Comparison of ENCODE assay signal across 8 cellular contexts in genomic region chrX:63209128-63209527, GRCh38.
DNase-seq lines count a peak whose midpoint lies in the region; ATAC-seq and TF ChIP-seq lines count a peak whose summit lies in the region.
"Not testable (repeated sequence)": the region's sequence is repeated elsewhere in the genome, so short reads cannot be mapped to it uniquely, and the experiment has no call there.

No MANE protein-coding gene starts in this region.

- H3K9ac ChIP-seq in DND-41 (ENCODE audit: low read depth, low read length): not testable (repeated sequence)

- H3K4me1 ChIP-seq in DND-41 (ENCODE audit: insufficient read depth, low read length); left lung: not testable (repeated sequence)

- H3K36me3 ChIP-seq in DND-41 (ENCODE audit: insufficient read depth, low read length); left lung: not testable (repeated sequence)

- not testable (repeated sequence) for H3K4me3 ChIP-seq in DND-41 (ENCODE audit: low read depth in 1 of 2, low read length in 2 of 2); left lung

- H2AFZ ChIP-seq in DND-41 (ENCODE audit: low read depth, low read length): not testable (repeated sequence)

- DNase-seq in DND-41, left lung: not testable (repeated sequence)

- not testable (repeated sequence) for H3K4me2 ChIP-seq in DND-41 (ENCODE audit: insufficient read depth, low read length)

- not testable (repeated sequence) for H3K79me2 ChIP-seq in DND-41 (ENCODE audit: insufficient read depth, low read length)

- H4K20me1 ChIP-seq in DND-41 (ENCODE audit: insufficient read depth, low read length): not testable (repeated sequence)

- intact Hi-C loops in left lung (cut with DNase I): not testable (repeated sequence)

- not testable (repeated sequence) for H3K27ac ChIP-seq in DND-41 (ENCODE audit: low read length); left lung

- ATAC-seq in DND-41 (ENCODE audit: insufficient read depth, low read depth): peak; percentile 46; the same call in 2 of the 3 replicates
- ATAC-seq in GM18861 (IDR thresholded peaks at IDR 0.05; ENCODE audit: unreplicated experiment): peak; percentile 65
- peak; percentile 70 for ATAC-seq in GM19438 (IDR thresholded peaks at IDR 0.05; ENCODE audit: low read depth, unreplicated experiment)
- ATAC-seq in GM21786 (IDR thresholded peaks at IDR 0.05; ENCODE audit: unreplicated experiment): peak; percentile 65
- peak; percentile 56 for ATAC-seq in HG02884 (IDR thresholded peaks at IDR 0.05; ENCODE audit: unreplicated experiment)
- ATAC-seq in HG03354 (IDR thresholded peaks at IDR 0.05; ENCODE audit: poor library complexity, severe bottlenecking, unreplicated experiment): peak; percentile 84
- ATAC-seq in SK-N-SH treated with all-trans-retinoic acid at 6 μM for 48 hours: peak; percentile 41; the same call in 1 of the 3 replicates
- ATAC-seq in left lung: peak; percentile 61

- not testable (repeated sequence) for TF ChIP-seq CTCF in DND-41 (IDR thresholded peaks at IDR 0.05; ENCODE audit: borderline replicate concordance, extremely low read depth, low read length, poor library complexity, severe bottlenecking); left lung (IDR thresholded peaks at IDR 0.05)

- not testable (repeated sequence) for H3K9me3 ChIP-seq in DND-41 (ENCODE audit: insufficient read depth, low read length, severe bottlenecking); left lung

- H3K27me3 ChIP-seq in DND-41 (ENCODE audit: insufficient read depth, low read length, poor library complexity); left lung: not testable (repeated sequence)
